Comparison of ENCODE assay signal across 1 cellular context in genomic region chr3:15427182-15427880, GRCh38.
TF ChIP-seq lines count a peak whose summit lies in the region.

Gene EAF1, plus strand, starts transcription at chr3:15427598. Its CDS starts 182 bp downstream, at chr3:15427780.
Gene METTL6, minus strand, starts transcription at chr3:15427544. Its CDS starts 1,033 bp downstream, at chr3:15426511.

TF ChIP-seq in HEK293, 187 proteins besides CTCF, POLR2A, EP300 and RAD21 (continued from another document):
- 0 out of 2 replicates have a peak, but pooled peaks have one; percentile 24 for TF ChIP-seq PATZ1 (tag by site-specific recombination; IDR thresholded peaks at IDR 0.05)
- TF ChIP-seq KLF16 (tag by site-specific recombination; IDR thresholded peaks at IDR 0.05) = peak; percentile 68; the same call in 1 of the 2 replicates
- TF ChIP-seq ZBTB17 (tag by site-specific recombination; IDR thresholded peaks at IDR 0.05) = peak; percentile 98
- TF ChIP-seq EGR2 (tag by site-specific recombination; IDR thresholded peaks at IDR 0.05; ENCODE audit: low read depth) = peak; percentile 79; the same call in 1 of the 2 replicates
- TF ChIP-seq ZNF692 (tag by site-specific recombination; IDR thresholded peaks at IDR 0.05) = 0 out of 2 replicates have a peak, but pooled peaks have one; percentile 18
- peak; percentile 60 for TF ChIP-seq KLF9 (tag by site-specific recombination; IDR thresholded peaks at IDR 0.05; ENCODE audit: low read depth)
